Comparison of ENCODE assay signal across 9 cellular contexts in genomic region chr18:22846088-22846683, GRCh38.
A peak's percentile ranks its signal among the peaks of the same experiment; 100 is the strongest.
DNase-seq lines count a peak whose midpoint lies in the region; ATAC-seq and TF ChIP-seq lines count a peak whose summit lies in the region.
"Had no signal": no experiment of that assay in that cellular context is flagged by ENCODE, and none has a peak within 500 bp of the region (broad histone marks: within the 10 kb centered on the region; RNA-seq: fewer than 3 reads in every experiment).

No MANE protein-coding gene starts in this region.

- H3K27me3 Mint-ChIP-seq in neural crest cell (ENCODE audit: low read depth) = no peaks in the 10 kb centered on the region

- WGBS in aorta, 2 donors = 25 to 28% methylated on average over 6 of the region's 6 CpGs

- intact Hi-C loops in aorta (cut with DNase I) = no loop called here

- ATAC-seq in aorta (ENCODE audit: low FRiP score) (no peak), HG03135 (IDR thresholded peaks at IDR 0.05; ENCODE audit: unreplicated experiment) (no peak), GM19395 (IDR thresholded peaks at IDR 0.05; ENCODE audit: unreplicated experiment) (no peak)

- H3K27ac Mint-ChIP-seq in neural crest cell (ENCODE audit: unreplicated experiment) = no peak overlapping the region

- no peak overlapping the region for H3K4me3 ChIP-seq in cardiac fibroblast (replicated peaks in 1 of 2; ENCODE audit: low read depth in 2 of 2, low read length in 2 of 2)
- no peak overlapping the region for H3K4me3 ChIP-seq in aorta (ENCODE audit: low read length in 2 of 2)

- H3K9me3 Mint-ChIP-seq in neural crest cell = peaks cover 2% of the 10 kb centered on the region

- no peak overlapping the region for H3K4me3 Mint-ChIP-seq in neural crest cell

- H3K36me3 Mint-ChIP-seq in neural crest cell (ENCODE audit: low read depth) = no peaks in the 10 kb centered on the region

- no peaks in the 10 kb centered on the region for H3K4me1 ChIP-seq in aorta (ENCODE audit: control insufficient read depth in 1 of 2, insufficient read depth in 2 of 2, low read length in 2 of 2)

- no peaks in the 10 kb centered on the region for H3K9me3 ChIP-seq in aorta (ENCODE audit: control insufficient read depth, low read length)

- H3K27me3 ChIP-seq in aorta (ENCODE audit: control insufficient read depth in 1 of 2, insufficient read depth in 2 of 2, low read length in 1 of 2) = no peaks in the 10 kb centered on the region

- DNase-seq in EL (peak; percentile 10), NCI-H1105 treated with DMSO at 0.1 percent for 48 hours (lab: John Stamatoyannopoulos, UW) (peak; percentile 46), cardiac fibroblast (ENCODE audit: low read depth in 2 of 2) (peak; percentile 54 to 55), neural crest cell (ENCODE audit: low read depth, low spot score) (no peak), aorta (no peak), glomerular visceral epithelial cell (ENCODE audit: extremely low spot score) (no peak)
- DNase-seq: stimulated activated CD4-positive, alpha-beta T cell treated with anti-CD3 and anti-CD28 coated beads, Interleukin-2, amount 100 ng/mL, for 24 hours had no signal

- no peaks in the 10 kb centered on the region for H3K36me3 ChIP-seq in aorta (ENCODE audit: control insufficient read depth in 1 of 2, insufficient read depth in 2 of 2, low read length in 1 of 2)

- no peak overlapping the region for H3K27ac ChIP-seq in aorta (ENCODE audit: low read depth in 1 of 2, low read length in 2 of 2)

- TF ChIP-seq CTCF in cardiac fibroblast (IDR thresholded peaks at IDR 0.05; ENCODE audit: low read depth, low read length) (peak; percentile 43), neural crest cell (conservative IDR thresholded peaks at IDR 0.05) (peak; percentile 62)

- H3K4me1 Mint-ChIP-seq in neural crest cell = peaks cover 9% of the 10 kb centered on the region

Comparison
In these comparisons a context has a peak if more than half of its experiments do, and no peak if none do; other contexts are left out.
1. DNase-seq: peak in EL (single experiment), NCI-H1105 treated with DMSO at 0.1 percent for 48 hours (single experiment) and cardiac fibroblast (2 of 2); none in neural crest cell (single experiment), aorta (0 of 2) and glomerular visceral epithelial cell (single experiment).